ENCODE assay signal across 1 cellular context in the genomic region with DNA sequence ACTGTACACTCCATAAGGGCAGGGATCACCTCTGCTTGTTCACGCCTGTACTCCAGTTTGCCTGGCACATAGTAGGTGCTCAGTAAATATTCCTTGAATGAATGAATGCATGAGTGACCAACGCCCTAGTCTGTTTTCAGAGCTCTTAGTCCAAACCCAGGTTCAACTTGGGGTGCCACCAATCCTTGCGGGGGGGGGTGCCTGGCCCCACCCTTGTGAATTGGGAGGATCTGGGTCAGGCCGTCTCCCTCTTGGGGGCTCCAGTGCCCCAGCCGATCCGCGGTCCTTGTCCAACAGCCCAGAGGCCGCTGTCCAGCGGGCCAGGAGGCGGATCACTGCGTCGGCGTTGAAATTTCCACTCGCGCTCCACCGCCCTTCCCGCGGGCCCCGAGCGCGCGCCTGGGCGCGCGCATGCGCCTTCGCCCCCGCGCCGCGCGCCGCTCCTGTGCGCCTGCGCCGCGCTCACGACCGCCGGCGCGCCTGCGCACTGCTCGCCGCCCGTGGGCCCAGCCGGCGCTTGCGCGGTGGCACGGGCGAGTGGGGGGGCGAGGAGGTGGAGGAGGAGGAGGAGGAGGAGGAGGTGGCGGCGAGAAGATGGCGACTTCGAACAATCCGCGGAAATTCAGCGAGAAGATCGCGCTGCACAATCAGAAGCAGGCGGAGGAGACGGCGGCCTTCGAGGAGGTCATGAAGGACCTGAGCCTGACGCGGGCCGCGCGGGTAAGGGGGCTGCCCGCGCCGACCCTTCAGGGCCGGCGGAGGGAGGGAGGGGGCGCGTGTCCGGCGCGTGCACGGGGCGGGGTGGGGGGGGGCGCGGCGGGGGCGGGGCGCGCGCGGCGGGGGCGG.
TF ChIP-seq lines count a peak whose summit lies in the region.

A gene with protein sequence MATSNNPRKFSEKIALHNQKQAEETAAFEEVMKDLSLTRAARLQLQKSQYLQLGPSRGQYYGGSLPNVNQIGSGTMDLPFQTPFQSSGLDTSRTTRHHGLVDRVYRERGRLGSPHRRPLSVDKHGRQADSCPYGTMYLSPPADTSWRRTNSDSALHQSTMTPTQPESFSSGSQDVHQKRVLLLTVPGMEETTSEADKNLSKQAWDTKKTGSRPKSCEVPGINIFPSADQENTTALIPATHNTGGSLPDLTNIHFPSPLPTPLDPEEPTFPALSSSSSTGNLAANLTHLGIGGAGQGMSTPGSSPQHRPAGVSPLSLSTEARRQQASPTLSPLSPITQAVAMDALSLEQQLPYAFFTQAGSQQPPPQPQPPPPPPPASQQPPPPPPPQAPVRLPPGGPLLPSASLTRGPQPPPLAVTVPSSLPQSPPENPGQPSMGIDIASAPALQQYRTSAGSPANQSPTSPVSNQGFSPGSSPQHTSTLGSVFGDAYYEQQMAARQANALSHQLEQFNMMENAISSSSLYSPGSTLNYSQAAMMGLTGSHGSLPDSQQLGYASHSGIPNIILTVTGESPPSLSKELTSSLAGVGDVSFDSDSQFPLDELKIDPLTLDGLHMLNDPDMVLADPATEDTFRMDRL (plus strand): TSS at position 572 of the 846 bp plus-strand sequence. CDS start 23 bp downstream, at position 595.

TF ChIP-seq in K562, 482 proteins besides CTCF, POLR2A, EP300 and RAD21 (continued from another document and continues in another):
- TF ChIP-seq, protein P1, sequence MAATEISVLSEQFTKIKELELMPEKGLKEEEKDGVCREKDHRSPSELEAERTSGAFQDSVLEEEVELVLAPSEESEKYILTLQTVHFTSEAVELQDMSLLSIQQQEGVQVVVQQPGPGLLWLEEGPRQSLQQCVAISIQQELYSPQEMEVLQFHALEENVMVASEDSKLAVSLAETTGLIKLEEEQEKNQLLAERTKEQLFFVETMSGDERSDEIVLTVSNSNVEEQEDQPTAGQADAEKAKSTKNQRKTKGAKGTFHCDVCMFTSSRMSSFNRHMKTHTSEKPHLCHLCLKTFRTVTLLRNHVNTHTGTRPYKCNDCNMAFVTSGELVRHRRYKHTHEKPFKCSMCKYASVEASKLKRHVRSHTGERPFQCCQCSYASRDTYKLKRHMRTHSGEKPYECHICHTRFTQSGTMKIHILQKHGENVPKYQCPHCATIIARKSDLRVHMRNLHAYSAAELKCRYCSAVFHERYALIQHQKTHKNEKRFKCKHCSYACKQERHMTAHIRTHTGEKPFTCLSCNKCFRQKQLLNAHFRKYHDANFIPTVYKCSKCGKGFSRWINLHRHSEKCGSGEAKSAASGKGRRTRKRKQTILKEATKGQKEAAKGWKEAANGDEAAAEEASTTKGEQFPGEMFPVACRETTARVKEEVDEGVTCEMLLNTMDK (IDR thresholded peaks at IDR 0.05; ENCODE audit: borderline replicate concordance, insufficient read depth, low read depth, low read length, poor library complexity, severe bottlenecking): no peak
- TF ChIP-seq MTA2 (IDR thresholded peaks at IDR 0.05; ENCODE audit: low read depth) (no peak), CC2D1A (IDR thresholded peaks at IDR 0.05) (peak; percentile 10; the same call in 1 of the 2 replicates), EZH2 (IDR thresholded peaks at IDR 0.05; ENCODE audit: borderline replicate concordance, low read depth, low read length) (no peak), MAFF (IDR thresholded peaks at IDR 0.05; ENCODE audit: low read length) (no peak), ERF (CRISPR knock-in tag; IDR thresholded peaks at IDR 0.05) (0 out of 2 replicates have a peak, but pooled peaks have one; percentile 7), ZNF232 (CRISPR knock-in tag; IDR thresholded peaks at IDR 0.05) (no peak), RCOR1 (IDR thresholded peaks at IDR 0.05; ENCODE audit: borderline replicate concordance in 1 of 2, low read depth in 2 of 2, low read length in 2 of 2) (0 out of 4 replicates have a peak, but pooled peaks of 1 of the 2 experiments have one; percentile 29), ZNF354B (CRISPR knock-in tag; IDR thresholded peaks at IDR 0.05) (no peak), JUNB (CRISPR knock-in tag; conservative IDR thresholded peaks at IDR 0.05) (no peak), RBM15 (IDR thresholded peaks at IDR 0.05; ENCODE audit: insufficient read depth, low read length) (no peak), RBM34 (IDR thresholded peaks at IDR 0.05; ENCODE audit: borderline replicate concordance, insufficient read depth, low read length) (no peak), CXXC5 (CRISPR knock-in tag; IDR thresholded peaks at IDR 0.05) (peak; percentile 86), XRCC5 (IDR thresholded peaks at IDR 0.05; ENCODE audit: low read depth, low read length) (no peak), SRF (CRISPR knock-in tag; IDR thresholded peaks at IDR 0.05) (no peak), DMBX1 (CRISPR knock-in tag; IDR thresholded peaks at IDR 0.05; ENCODE audit: borderline replicate concordance) (no peak), PHF20 (IDR thresholded peaks at IDR 0.05; ENCODE audit: partially characterized antibody) (peak; percentile 16), MCM7 (IDR thresholded peaks at IDR 0.05) (no peak), ZSCAN29 (IDR thresholded peaks at IDR 0.05) (no peak), POLR2H (tag; IDR thresholded peaks at IDR 0.05; ENCODE audit: low read depth) (no peak), TOE1 (IDR thresholded peaks at IDR 0.05; ENCODE audit: borderline replicate concordance) (0 out of 2 replicates have a peak, but pooled peaks have one; percentile 63), TOE1 (CRISPR knock-in tag; IDR thresholded peaks at IDR 0.05; ENCODE audit: borderline replicate concordance, low read depth) (no peak), SRSF9 (IDR thresholded peaks at IDR 0.05; ENCODE audit: borderline replicate concordance, low read depth, low read length) (no peak)
- TF ChIP-seq, protein P2, sequence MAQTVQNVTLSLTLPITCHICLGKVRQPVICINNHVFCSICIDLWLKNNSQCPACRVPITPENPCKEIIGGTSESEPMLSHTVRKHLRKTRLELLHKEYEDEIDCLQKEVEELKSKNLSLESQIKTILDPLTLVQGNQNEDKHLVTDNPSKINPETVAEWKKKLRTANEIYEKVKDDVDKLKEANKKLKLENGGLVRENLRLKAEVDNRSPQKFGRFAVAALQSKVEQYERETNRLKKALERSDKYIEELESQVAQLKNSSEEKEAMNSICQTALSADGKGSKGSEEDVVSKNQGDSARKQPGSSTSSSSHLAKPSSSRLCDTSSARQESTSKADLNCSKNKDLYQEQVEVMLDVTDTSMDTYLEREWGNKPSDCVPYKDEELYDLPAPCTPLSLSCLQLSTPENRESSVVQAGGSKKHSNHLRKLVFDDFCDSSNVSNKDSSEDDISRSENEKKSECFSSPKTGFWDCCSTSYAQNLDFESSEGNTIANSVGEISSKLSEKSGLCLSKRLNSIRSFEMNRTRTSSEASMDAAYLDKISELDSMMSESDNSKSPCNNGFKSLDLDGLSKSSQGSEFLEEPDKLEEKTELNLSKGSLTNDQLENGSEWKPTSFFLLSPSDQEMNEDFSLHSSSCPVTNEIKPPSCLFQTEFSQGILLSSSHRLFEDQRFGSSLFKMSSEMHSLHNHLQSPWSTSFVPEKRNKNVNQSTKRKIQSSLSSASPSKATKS (CRISPR knock-in tag; IDR thresholded peaks at IDR 0.05): no peak
- TF ChIP-seq, protein P3, sequence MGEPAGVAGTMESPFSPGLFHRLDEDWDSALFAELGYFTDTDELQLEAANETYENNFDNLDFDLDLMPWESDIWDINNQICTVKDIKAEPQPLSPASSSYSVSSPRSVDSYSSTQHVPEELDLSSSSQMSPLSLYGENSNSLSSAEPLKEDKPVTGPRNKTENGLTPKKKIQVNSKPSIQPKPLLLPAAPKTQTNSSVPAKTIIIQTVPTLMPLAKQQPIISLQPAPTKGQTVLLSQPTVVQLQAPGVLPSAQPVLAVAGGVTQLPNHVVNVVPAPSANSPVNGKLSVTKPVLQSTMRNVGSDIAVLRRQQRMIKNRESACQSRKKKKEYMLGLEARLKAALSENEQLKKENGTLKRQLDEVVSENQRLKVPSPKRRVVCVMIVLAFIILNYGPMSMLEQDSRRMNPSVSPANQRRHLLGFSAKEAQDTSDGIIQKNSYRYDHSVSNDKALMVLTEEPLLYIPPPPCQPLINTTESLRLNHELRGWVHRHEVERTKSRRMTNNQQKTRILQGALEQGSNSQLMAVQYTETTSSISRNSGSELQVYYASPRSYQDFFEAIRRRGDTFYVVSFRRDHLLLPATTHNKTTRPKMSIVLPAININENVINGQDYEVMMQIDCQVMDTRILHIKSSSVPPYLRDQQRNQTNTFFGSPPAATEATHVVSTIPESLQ (CRISPR knock-in tag; IDR thresholded peaks at IDR 0.05): peak; percentile 90
- TF ChIP-seq, protein P4, sequence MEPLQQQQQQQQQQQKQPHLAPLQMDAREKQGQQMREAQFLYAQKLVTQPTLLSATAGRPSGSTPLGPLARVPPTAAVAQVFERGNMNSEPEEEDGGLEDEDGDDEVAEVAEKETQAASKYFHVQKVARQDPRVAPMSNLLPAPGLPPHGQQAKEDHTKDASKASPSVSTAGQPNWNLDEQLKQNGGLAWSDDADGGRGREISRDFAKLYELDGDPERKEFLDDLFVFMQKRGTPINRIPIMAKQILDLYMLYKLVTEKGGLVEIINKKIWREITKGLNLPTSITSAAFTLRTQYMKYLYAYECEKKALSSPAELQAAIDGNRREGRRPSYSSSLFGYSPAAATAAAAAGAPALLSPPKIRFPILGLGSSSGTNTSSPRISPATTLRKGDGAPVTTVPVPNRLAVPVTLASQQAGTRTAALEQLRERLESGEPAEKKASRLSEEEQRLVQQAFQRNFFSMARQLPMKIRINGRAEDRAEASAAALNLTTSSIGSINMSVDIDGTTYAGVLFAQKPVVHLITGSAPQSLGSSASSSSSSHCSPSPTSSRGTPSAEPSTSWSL (CRISPR knock-in tag; IDR thresholded peaks at IDR 0.05; ENCODE audit: borderline replicate concordance): no peak
- TF ChIP-seq, protein P5, sequence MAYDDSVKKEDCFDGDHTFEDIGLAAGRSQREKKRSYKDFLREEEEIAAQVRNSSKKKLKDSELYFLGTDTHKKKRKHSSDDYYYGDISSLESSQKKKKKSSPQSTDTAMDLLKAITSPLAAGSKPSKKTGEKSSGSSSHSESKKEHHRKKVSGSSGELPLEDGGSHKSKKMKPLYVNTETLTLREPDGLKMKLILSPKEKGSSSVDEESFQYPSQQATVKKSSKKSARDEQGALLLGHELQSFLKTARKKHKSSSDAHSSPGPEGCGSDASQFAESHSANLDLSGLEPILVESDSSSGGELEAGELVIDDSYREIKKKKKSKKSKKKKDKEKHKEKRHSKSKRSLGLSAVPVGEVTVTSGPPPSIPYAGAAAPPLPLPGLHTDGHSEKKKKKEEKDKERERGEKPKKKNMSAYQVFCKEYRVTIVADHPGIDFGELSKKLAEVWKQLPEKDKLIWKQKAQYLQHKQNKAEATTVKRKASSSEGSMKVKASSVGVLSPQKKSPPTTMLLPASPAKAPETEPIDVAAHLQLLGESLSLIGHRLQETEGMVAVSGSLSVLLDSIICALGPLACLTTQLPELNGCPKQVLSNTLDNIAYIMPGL (CRISPR knock-in tag; IDR thresholded peaks at IDR 0.05): no peak
- TF ChIP-seq, protein P6, sequence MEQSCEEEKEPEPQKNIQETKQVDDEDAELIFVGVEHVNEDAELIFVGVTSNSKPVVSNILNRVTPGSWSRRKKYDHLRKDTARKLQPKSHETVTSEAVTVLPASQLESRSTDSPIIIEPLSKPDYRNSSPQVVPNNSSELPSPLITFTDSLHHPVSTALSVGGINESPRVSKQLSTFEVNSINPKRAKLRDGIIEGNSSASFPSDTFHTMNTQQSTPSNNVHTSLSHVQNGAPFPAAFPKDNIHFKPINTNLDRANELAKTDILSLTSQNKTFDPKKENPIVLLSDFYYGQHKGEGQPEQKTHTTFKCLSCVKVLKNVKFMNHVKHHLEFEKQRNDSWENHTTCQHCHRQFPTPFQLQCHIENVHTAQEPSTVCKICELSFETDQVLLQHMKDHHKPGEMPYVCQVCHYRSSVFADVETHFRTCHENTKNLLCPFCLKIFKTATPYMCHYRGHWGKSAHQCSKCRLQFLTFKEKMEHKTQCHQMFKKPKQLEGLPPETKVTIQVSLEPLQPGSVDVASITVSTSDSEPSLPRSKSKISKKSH (CRISPR knock-in tag; IDR thresholded peaks at IDR 0.05): no peak
- TF ChIP-seq, protein P7, sequence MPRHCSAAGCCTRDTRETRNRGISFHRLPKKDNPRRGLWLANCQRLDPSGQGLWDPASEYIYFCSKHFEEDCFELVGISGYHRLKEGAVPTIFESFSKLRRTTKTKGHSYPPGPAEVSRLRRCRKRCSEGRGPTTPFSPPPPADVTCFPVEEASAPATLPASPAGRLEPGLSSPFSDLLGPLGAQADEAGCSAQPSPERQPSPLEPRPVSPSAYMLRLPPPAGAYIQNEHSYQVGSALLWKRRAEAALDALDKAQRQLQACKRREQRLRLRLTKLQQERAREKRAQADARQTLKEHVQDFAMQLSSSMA (CRISPR knock-in tag; IDR thresholded peaks at IDR 0.05): no peak
- TF ChIP-seq, protein P8, sequence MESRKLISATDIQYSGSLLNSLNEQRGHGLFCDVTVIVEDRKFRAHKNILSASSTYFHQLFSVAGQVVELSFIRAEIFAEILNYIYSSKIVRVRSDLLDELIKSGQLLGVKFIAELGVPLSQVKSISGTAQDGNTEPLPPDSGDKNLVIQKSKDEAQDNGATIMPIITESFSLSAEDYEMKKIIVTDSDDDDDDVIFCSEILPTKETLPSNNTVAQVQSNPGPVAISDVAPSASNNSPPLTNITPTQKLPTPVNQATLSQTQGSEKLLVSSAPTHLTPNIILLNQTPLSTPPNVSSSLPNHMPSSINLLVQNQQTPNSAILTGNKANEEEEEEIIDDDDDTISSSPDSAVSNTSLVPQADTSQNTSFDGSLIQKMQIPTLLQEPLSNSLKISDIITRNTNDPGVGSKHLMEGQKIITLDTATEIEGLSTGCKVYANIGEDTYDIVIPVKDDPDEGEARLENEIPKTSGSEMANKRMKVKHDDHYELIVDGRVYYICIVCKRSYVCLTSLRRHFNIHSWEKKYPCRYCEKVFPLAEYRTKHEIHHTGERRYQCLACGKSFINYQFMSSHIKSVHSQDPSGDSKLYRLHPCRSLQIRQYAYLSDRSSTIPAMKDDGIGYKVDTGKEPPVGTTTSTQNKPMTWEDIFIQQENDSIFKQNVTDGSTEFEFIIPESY (CRISPR knock-in tag; IDR thresholded peaks at IDR 0.05): no peak
- TF ChIP-seq, protein P9, sequence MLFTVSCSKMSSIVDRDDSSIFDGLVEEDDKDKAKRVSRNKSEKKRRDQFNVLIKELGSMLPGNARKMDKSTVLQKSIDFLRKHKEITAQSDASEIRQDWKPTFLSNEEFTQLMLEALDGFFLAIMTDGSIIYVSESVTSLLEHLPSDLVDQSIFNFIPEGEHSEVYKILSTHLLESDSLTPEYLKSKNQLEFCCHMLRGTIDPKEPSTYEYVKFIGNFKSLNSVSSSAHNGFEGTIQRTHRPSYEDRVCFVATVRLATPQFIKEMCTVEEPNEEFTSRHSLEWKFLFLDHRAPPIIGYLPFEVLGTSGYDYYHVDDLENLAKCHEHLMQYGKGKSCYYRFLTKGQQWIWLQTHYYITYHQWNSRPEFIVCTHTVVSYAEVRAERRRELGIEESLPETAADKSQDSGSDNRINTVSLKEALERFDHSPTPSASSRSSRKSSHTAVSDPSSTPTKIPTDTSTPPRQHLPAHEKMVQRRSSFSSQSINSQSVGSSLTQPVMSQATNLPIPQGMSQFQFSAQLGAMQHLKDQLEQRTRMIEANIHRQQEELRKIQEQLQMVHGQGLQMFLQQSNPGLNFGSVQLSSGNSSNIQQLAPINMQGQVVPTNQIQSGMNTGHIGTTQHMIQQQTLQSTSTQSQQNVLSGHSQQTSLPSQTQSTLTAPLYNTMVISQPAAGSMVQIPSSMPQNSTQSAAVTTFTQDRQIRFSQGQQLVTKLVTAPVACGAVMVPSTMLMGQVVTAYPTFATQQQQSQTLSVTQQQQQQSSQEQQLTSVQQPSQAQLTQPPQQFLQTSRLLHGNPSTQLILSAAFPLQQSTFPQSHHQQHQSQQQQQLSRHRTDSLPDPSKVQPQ (CRISPR knock-in tag; IDR thresholded peaks at IDR 0.05; ENCODE audit: borderline replicate concordance): no peak
